26 cellular contexts compared by ENCODE assay signal in the genomic region with DNA sequence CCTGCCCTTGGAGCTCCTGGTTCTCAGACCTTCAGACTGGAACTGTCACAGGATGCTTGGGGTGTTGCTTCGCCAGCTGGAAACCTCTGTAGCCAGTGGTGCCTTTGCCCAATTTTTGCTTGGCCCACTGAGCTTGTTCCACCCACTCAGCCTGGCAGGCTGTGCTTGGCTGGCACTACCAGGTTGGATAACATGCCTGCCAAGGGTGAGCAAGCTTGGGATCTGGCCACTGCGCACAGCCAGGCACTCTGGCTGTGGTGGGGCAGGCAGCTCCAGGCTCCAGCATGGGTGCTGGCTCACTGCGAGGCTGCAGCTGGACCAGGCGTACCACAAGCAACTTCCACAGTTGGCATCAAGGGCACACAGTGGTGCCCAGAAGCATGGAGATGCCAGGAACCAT.
"Had no signal": no experiment of that assay in that cellular context is flagged by ENCODE, and none has a peak within 500 bp of the region (broad histone marks: within the 10 kb centered on the region; RNA-seq: fewer than 3 reads in every experiment).

No MANE protein-coding gene starts in this region.

- H3K4me3 Mint-ChIP-seq: natural killer cell treated with Interleukin-12 subunit alpha and Interleukin-12 subunit beta and Interleukin-15 and Interleukin-18, amount 100 ng/mL, for 72 hours; neural progenitor cell; stimulated activated naive B cell treated with anti-CD40 and anti-IgM and Interleukin-4, amounts not matched to agents 10 μg/mL and 1 μg/mL and 100 μg/mL, for 72 hours; stimulated activated naive CD8-positive, alpha-beta T cell treated with anti-CD3 and anti-CD28 coated beads, Interleukin-15, amount 100 ng/mL, for 72 hours had no signal

- H3K27ac Mint-ChIP-seq: natural killer cell treated with Interleukin-12 subunit alpha and Interleukin-12 subunit beta and Interleukin-15 and Interleukin-18, amount 100 ng/mL, for 72 hours; neural progenitor cell; stimulated activated naive B cell treated with anti-CD40 and anti-IgM and Interleukin-4, amounts not matched to agents 10 μg/mL and 1 μg/mL and 100 μg/mL, for 72 hours; stimulated activated naive CD8-positive, alpha-beta T cell treated with anti-CD3 and anti-CD28 coated beads, Interleukin-15, amount 100 ng/mL, for 72 hours had no signal

- H3K4me3 ChIP-seq: dorsolateral prefrontal cortex, esophagus squamous epithelium, gastroesophageal sphincter, hepatocyte, lower lobe of right lung, neural progenitor cell, pancreas, prostate gland, sigmoid colon, skin epidermis, thoracic aorta, transverse colon had no signal

- H3K27me3 ChIP-seq: esophagus squamous epithelium, gastroesophageal sphincter, hepatocyte, neural progenitor cell, pancreas, sigmoid colon, transverse colon had no signal

- ATAC-seq: gastroesophageal sphincter; pancreas; stimulated activated naive B cell treated with anti-CD40 and anti-IgM and Interleukin-4, amounts not matched to agents 10 μg/mL and 1 μg/mL and 100 μg/mL, for 72 hours; stimulated activated naive CD8-positive, alpha-beta T cell treated with anti-CD3 and anti-CD28 coated beads, Interleukin-15, amount 100 ng/mL, for 72 hours had no signal

- H3K27me3 Mint-ChIP-seq: natural killer cell treated with Interleukin-12 subunit alpha and Interleukin-12 subunit beta and Interleukin-15 and Interleukin-18, amount 100 ng/mL, for 72 hours; stimulated activated naive B cell treated with anti-CD40 and anti-IgM and Interleukin-4, amounts not matched to agents 10 μg/mL and 1 μg/mL and 100 μg/mL, for 72 hours; stimulated activated naive CD8-positive, alpha-beta T cell treated with anti-CD3 and anti-CD28 coated beads, Interleukin-15, amount 100 ng/mL, for 72 hours had no signal

- H3K36me3 ChIP-seq: esophagus squamous epithelium, gastroesophageal sphincter, lower lobe of right lung, neural progenitor cell, pancreas, prostate gland, sigmoid colon, thoracic aorta, transverse colon had no signal

- H3K9me3 Mint-ChIP-seq: neural progenitor cell; stimulated activated naive B cell treated with anti-CD40 and anti-IgM and Interleukin-4, amounts not matched to agents 10 μg/mL and 1 μg/mL and 100 μg/mL, for 72 hours had no signal

- H3K4me1 Mint-ChIP-seq: neural progenitor cell; stimulated activated naive B cell treated with anti-CD40 and anti-IgM and Interleukin-4, amounts not matched to agents 10 μg/mL and 1 μg/mL and 100 μg/mL, for 72 hours; stimulated activated naive CD8-positive, alpha-beta T cell treated with anti-CD3 and anti-CD28 coated beads, Interleukin-15, amount 100 ng/mL, for 72 hours had no signal

- H3K36me3 Mint-ChIP-seq: natural killer cell treated with Interleukin-12 subunit alpha and Interleukin-12 subunit beta and Interleukin-15 and Interleukin-18, amount 100 ng/mL, for 72 hours; neural progenitor cell; stimulated activated naive B cell treated with anti-CD40 and anti-IgM and Interleukin-4, amounts not matched to agents 10 μg/mL and 1 μg/mL and 100 μg/mL, for 72 hours had no signal

- H3K9ac ChIP-seq: neural progenitor cell had no signal

- FAIRE-seq: pancreas had no signal

- H3K27ac ChIP-seq: dorsolateral prefrontal cortex, esophagus squamous epithelium, gastroesophageal sphincter, hepatocyte, lower lobe of right lung, neural progenitor cell, pancreas, prostate gland, sigmoid colon, skin epidermis, thoracic aorta, transverse colon had no signal

- H3K9me3 ChIP-seq: esophagus squamous epithelium, gastroesophageal sphincter, lower lobe of right lung, pancreas, prostate gland, sigmoid colon, thoracic aorta, transverse colon had no signal

- H3K4me1 ChIP-seq: esophagus squamous epithelium, gastroesophageal sphincter, lower lobe of right lung, neural progenitor cell, pancreas, prostate gland, sigmoid colon, transverse colon had no signal

- DNase-seq: central memory CD4-positive, alpha-beta T cell; cortex of kidney; dorsolateral prefrontal cortex; effector CD8-positive, alpha-beta T cell; esophagus squamous epithelium; foreskin fibroblast; glutamatergic neuron; lower lobe of right lung; mesenchymal stem cell; midbrain; occipital lobe; retina; sigmoid colon; stimulated activated CD4-positive, alpha-beta T cell treated with anti-CD3 and anti-CD28 coated beads, Interleukin-2, amount 100 ng/mL, for 24 hours; stimulated activated CD4-positive, alpha-beta T cell treated with anti-CD3 and anti-CD28 coated beads, Interleukin-4, amount 100 ng/mL, for 4 hours; stimulated activated naive B cell treated with anti-CD40 and anti-IgM and Interleukin-4, amounts not matched to agents 10 μg/mL and 1 μg/mL and 100 μg/mL, for 72 hours; stimulated activated naive CD8-positive, alpha-beta T cell treated with anti-CD3 and anti-CD28 coated beads, Interleukin-15, amount 100 ng/mL, for 72 hours; transverse colon had no signal
